In the genomic region with DNA sequence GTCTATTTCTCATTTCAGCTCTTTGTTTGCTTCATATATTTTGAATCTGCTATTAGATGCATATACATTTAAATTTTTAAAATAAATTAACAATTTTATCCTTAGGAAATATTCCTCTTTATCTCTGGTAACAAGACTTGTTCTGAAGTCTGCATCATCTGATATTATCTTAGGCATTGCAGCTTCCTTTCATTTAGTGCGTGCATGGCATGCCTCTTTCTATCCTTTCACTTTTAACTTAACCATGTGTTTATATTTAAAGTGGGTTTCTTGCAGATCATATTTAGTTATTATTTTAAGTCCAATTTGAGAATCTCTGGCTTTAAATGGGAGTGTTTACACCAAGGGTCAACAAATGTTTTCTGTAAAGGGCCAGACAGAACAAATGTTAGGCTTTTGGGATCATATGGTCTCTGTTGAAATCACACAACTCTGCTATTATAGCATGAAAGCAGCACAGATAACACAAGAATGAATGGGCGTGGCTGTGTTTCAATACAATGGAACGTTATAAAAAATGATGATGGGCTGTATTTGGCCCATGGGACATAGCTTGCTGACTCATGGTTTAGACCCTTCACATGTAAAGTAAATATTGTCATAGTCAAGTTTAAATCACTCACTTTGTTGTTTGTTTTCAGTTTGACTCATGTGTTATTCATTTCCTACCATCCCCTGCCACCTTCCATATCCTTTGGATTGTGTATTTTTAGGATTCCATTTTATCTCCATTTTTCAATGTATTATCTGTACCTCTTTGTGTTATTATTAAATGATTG, we compare ENCODE assay signal across 11 cellular contexts.
A peak's percentile ranks its signal among the peaks of the same experiment; 100 is the strongest.
DNase-seq lines count a peak whose midpoint lies in the region; ATAC-seq and TF ChIP-seq lines count a peak whose summit lies in the region.
"Had no signal": no experiment of that assay in that cellular context is flagged by ENCODE, and none has a peak within 500 bp of the region (broad histone marks: within the 10 kb centered on the region; RNA-seq: fewer than 3 reads in every experiment).

No MANE protein-coding gene starts in this region.

- intact Hi-C loops in head of caudate nucleus (cut with DNase I): no loop called here

- H3K27me3 ChIP-seq in trophoblast cell (ENCODE audit: insufficient read depth, low read length): no peaks in the 10 kb centered on the region

- no peak overlapping the region for H3K4me3 Mint-ChIP-seq in T-helper 2 cell treated with Interferon-gamma antibody and Interleukin-4, amounts not matched to agents 5 μg/mL and 100 μg/mL, for 36 hours

- H3K4ac ChIP-seq in trophoblast cell (ENCODE audit: low read depth, low read length): no peak overlapping the region

- H2AK5ac ChIP-seq in trophoblast cell (ENCODE audit: low read length): no peak overlapping the region

- no peaks in the 10 kb centered on the region for H3K79me2 ChIP-seq in trophoblast cell (ENCODE audit: control insufficient read depth, insufficient read depth, low read length, poor library complexity)

- H3K4me1 ChIP-seq in trophoblast cell (ENCODE audit: control insufficient read depth in 1 of 2, insufficient read depth in 2 of 2, low read length in 2 of 2): no peaks in the 10 kb centered on the region

- no peaks in the 10 kb centered on the region for H3K4me1 Mint-ChIP-seq in T-helper 2 cell treated with Interferon-gamma antibody and Interleukin-4, amounts not matched to agents 5 μg/mL and 100 μg/mL, for 36 hours (ENCODE audit: low read depth)

- H4K91ac ChIP-seq in trophoblast cell (ENCODE audit: low read depth, low read length): no peak overlapping the region

- H3K4me3 ChIP-seq in epithelial cell of esophagus (ENCODE audit: low read length) (no peak overlapping the region), trophoblast cell (ENCODE audit: low read depth, low read length) (no peak overlapping the region)

- DNase-seq in DMS79 (lab: John Stamatoyannopoulos, UW) (peak; percentile 14), NCI-H748 treated with DMSO at 0.1 percent for 48 hours (lab: John Stamatoyannopoulos, UW) (peak; percentile 78), epithelial cell of esophagus (ENCODE audit: low read depth) (peak; percentile 94), trophoblast cell (peak; percentile 64 to 76), head of caudate nucleus (no peak)
- no peak for DNase-seq in T-helper 2 cell treated with Interferon-gamma antibody and Interleukin-4, amounts not matched to agents 5 μg/mL and 100 μg/mL, for 36 hours (ENCODE audit: low spot score)
- no peak for DNase-seq in stimulated activated CD4-positive, alpha-beta T cell treated with anti-CD3 and anti-CD28 coated beads, Interleukin-15, amount 100 ng/mL, for 24 hours
- DNase-seq: NCI-H524; stimulated activated naive CD4-positive, alpha-beta T cell treated with Interleukin-2 at 50 U/mL for 16 hours; T-helper 2 cell had no signal

- H3K23ac ChIP-seq in trophoblast cell (ENCODE audit: low read length): no peak overlapping the region

- no peaks in the 10 kb centered on the region for H3K36me3 ChIP-seq in trophoblast cell (ENCODE audit: control insufficient read depth in 1 of 2, insufficient read depth in 2 of 2, low read length in 2 of 2)

- no peak for TF ChIP-seq CTCF in epithelial cell of esophagus (IDR thresholded peaks at IDR 0.05; ENCODE audit: insufficient read depth, low read depth, low read length, missing control alignments)

- H2BK5ac ChIP-seq in trophoblast cell (ENCODE audit: low read depth, low read length, poor library complexity): no peak overlapping the region

- no peak overlapping the region for H4K8ac ChIP-seq in trophoblast cell (ENCODE audit: low read depth, low read length)

- H3K36me3 Mint-ChIP-seq in T-helper 2 cell treated with Interferon-gamma antibody and Interleukin-4, amounts not matched to agents 5 μg/mL and 100 μg/mL, for 36 hours (ENCODE audit: low read depth): no peaks in the 10 kb centered on the region

- H2BK120ac ChIP-seq in trophoblast cell (ENCODE audit: insufficient read depth, low read length, poor library complexity): no peak overlapping the region

- H3K27me3 Mint-ChIP-seq in T-helper 2 cell treated with Interferon-gamma antibody and Interleukin-4, amounts not matched to agents 5 μg/mL and 100 μg/mL, for 36 hours (ENCODE audit: low read depth): no peaks in the 10 kb centered on the region

- no peak overlapping the region for H3K27ac ChIP-seq in trophoblast cell (ENCODE audit: low read depth, low read length)

- no peak overlapping the region for H3K18ac ChIP-seq in trophoblast cell (ENCODE audit: low read length)

- H2BK12ac ChIP-seq in trophoblast cell (ENCODE audit: low read length): no peak overlapping the region

- no peaks in the 10 kb centered on the region for H3K79me1 ChIP-seq in trophoblast cell (ENCODE audit: low read length)

- H3K14ac ChIP-seq in trophoblast cell (ENCODE audit: low read length): no peak overlapping the region

- no CpG with 5 or more reads among the region's 3 CpGs for WGBS in trophoblast cell (ENCODE audit: extremely low coverage, insufficient coverage, insufficient read length)

- ATAC-seq in HG03439 (IDR thresholded peaks at IDR 0.05; ENCODE audit: unreplicated experiment): no peak

- no peak overlapping the region for H2AFZ ChIP-seq in trophoblast cell (ENCODE audit: insufficient read depth, low read length, poor library complexity)

- H3K27ac Mint-ChIP-seq in T-helper 2 cell treated with Interferon-gamma antibody and Interleukin-4, amounts not matched to agents 5 μg/mL and 100 μg/mL, for 36 hours: no peak overlapping the region

- no peak overlapping the region for H4K12ac ChIP-seq in trophoblast cell (ENCODE audit: low read depth, low read length)

- no peaks in the 10 kb centered on the region for H3K9me3 Mint-ChIP-seq in T-helper 2 cell treated with Interferon-gamma antibody and Interleukin-4, amounts not matched to agents 5 μg/mL and 100 μg/mL, for 36 hours

- H3K9me3 ChIP-seq in trophoblast cell (ENCODE audit: insufficient read depth, low read depth, low read length): no peaks in the 10 kb centered on the region

- H3K9ac ChIP-seq in trophoblast cell (ENCODE audit: low read length): no peak overlapping the region

- no peak overlapping the region for H3K4me2 ChIP-seq in trophoblast cell (ENCODE audit: low read length)

Comparison
In these comparisons a context has a peak if more than half of its experiments do, and no peak if none do; other contexts are left out.
1. DNase-seq: peak in DMS79 (single experiment), NCI-H748 treated with DMSO at 0.1 percent for 48 hours (single experiment), epithelial cell of esophagus (single experiment) and trophoblast cell (2 of 2); none in T-helper 2 cell treated with Interferon-gamma antibody and Interleukin-4, amounts not matched to agents 5 μg/mL and 100 μg/mL, for 36 hours (single experiment), head of caudate nucleus (0 of 42) and stimulated activated CD4-positive, alpha-beta T cell treated with anti-CD3 and anti-CD28 coated beads, Interleukin-15, amount 100 ng/mL, for 24 hours (single experiment).